10 cellular contexts compared by ENCODE assay signal in genomic region chr4:105624530-105624929, GRCh38.
DNase-seq lines count a peak whose midpoint lies in the region; ATAC-seq, FAIRE-seq and TF ChIP-seq lines count a peak whose summit lies in the region.
"Had no signal": no experiment of that assay in that cellular context is flagged by ENCODE, and none has a peak within 500 bp of the region (broad histone marks: within the 10 kb centered on the region; RNA-seq: fewer than 3 reads in every experiment).

No MANE protein-coding gene starts in this region.

- DNase-seq in NOMO-1 treated with DMSO at 0.1 percent for 48 hours (lab: John Stamatoyannopoulos, UW; ENCODE audit: unreplicated experiment) = peak; percentile 55
- DNase-seq in NOMO-1 treated with dmso at 0.1 percent for 144 hours (lab: John Stamatoyannopoulos, UW; ENCODE audit: unreplicated experiment) = no peak
- peak; percentile 48 for DNase-seq in choroid plexus epithelial cell (ENCODE audit: low read depth)
- peak; percentile 40 for DNase-seq in thyroid gland
- no peak for DNase-seq in activated CD8-positive, alpha-beta memory T cell treated with anti-CD3 and anti-CD28 coated beads, Interleukin-2, amount 50 U/mL, for 4 hours
- no peak for DNase-seq in frontal cortex (ENCODE audit: low spot score in 2 of 2)
- DNase-seq in mesothelial cell of epicardium (ENCODE audit: low spot score in 2 of 2, unreplicated experiment in 2 of 2) = no peak
- DNase-seq: T-helper 17 cell had no signal

- peaks cover 14% of the 10 kb centered on the region for H3K4me1 Mint-ChIP-seq in mesothelial cell of epicardium
- H3K4me1 Mint-ChIP-seq: T-helper 17 cell had no signal

- no peak for TF ChIP-seq CTCF in choroid plexus epithelial cell (conservative IDR thresholded peaks at IDR 0.05; ENCODE audit: low read depth, low read length)
- no peak for TF ChIP-seq CTCF in thyroid gland (IDR thresholded peaks at IDR 0.05)
- TF ChIP-seq CTCF in mesothelial cell of epicardium (IDR thresholded peaks at IDR 0.05; ENCODE audit: unreplicated experiment) = no peak

- no peak for FAIRE-seq in frontal cortex (lab: Jason Lieb, UNC)

- no peaks in the 10 kb centered on the region for H3K36me3 Mint-ChIP-seq in mesothelial cell of epicardium

- no peaks in the 10 kb centered on the region for H3K9me3 ChIP-seq in thyroid gland

- H3K9me3 Mint-ChIP-seq in mesothelial cell of epicardium = no peaks in the 10 kb centered on the region

- no peak overlapping the region for H3K27ac ChIP-seq in thyroid gland

- H3K36me3 ChIP-seq in thyroid gland = no peaks in the 10 kb centered on the region

- H3K4me1 ChIP-seq in thyroid gland = peaks cover 3 to 31% of the 10 kb centered on the region in 2 donors

- H3K27me3 Mint-ChIP-seq in mesothelial cell of epicardium (ENCODE audit: low read depth) = no peaks in the 10 kb centered on the region

- TF ChIP-seq POLR2A in thyroid gland (IDR thresholded peaks at IDR 0.05) = no peak

- intact Hi-C loops in thyroid gland (cut with DNase I) = no loop called here

- ATAC-seq in HG03432 (IDR thresholded peaks at IDR 0.05; ENCODE audit: unreplicated experiment) = peak; percentile 64
- ATAC-seq: T-helper 17 cell had no signal

- no peaks in the 10 kb centered on the region for H3K27me3 ChIP-seq in thyroid gland

- H3K4me3 ChIP-seq in choroid plexus epithelial cell (ENCODE audit: low read depth, low read length) (no peak overlapping the region), thyroid gland (replicated peaks in 1 of 3) (no peak overlapping the region)
- H3K4me3 ChIP-seq: skin epidermis had no signal

- no peak overlapping the region for H3K27ac Mint-ChIP-seq in mesothelial cell of epicardium
- H3K27ac Mint-ChIP-seq: T-helper 17 cell had no signal

- no peak overlapping the region for H3K4me3 Mint-ChIP-seq in mesothelial cell of epicardium
- H3K4me3 Mint-ChIP-seq: T-helper 17 cell had no signal

- 38 to 49% methylated on average over 4 of the region's 4 CpGs for WGBS in thyroid gland, 2 donors

Comparison
In these comparisons a context has a peak if more than half of its experiments do, and no peak if none do; other contexts are left out.
1. DNase-seq: peak in NOMO-1 treated with DMSO at 0.1 percent for 48 hours (single experiment), choroid plexus epithelial cell (single experiment) and thyroid gland (2 of 2); none in NOMO-1 treated with dmso at 0.1 percent for 144 hours (single experiment), activated CD8-positive, alpha-beta memory T cell treated with anti-CD3 and anti-CD28 coated beads, Interleukin-2, amount 50 U/mL, for 4 hours (single experiment), frontal cortex (0 of 2) and mesothelial cell of epicardium (0 of 2).